Comparison of ENCODE assay signal across 13 cellular contexts in the genomic region with DNA sequence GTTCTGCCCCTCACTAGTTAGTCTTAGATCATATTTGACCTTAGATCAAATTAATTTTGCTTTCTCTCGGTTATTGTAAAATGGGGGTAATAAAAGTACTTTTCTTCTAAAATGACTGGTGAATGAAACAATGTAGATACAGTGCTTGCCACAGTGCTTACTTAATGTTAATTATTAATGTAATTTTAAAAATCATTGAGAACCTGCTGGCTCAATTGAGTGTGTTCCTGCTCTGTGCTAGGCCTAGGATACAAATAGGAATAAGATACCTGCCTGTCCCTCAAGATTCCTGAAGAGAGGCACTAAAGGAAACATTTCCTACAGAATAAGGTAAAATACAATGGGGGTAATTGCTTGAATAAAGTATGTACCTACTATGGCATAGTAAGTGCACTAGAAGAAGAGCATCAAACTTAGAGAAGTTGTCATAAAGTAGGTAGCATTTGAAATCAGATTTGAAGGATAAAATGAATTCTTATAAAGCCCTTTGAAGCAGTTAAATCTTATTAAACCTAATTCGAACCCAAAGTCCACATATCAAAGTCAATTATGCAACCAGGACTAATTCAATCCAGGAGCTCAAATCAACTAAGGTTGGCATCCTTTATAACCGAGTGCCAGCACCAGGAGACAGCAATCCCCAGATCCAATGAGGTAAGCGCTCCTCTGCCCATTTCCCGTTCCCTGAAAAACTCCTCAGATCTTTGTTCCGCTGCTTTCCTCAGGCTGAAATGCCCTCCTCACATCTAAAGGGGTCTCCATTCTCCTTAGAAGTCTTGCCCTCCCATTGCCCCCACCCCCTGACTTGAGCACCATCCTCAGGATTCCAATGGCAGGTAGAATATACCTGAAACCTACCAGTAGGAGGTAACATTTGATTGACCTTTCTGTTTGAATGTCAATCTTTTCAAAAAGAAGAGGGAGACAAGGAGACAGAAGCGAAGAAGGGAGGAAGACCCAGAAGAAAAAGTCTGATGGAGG.
"Had no signal": no experiment of that assay in that cellular context is flagged by ENCODE, and none has a peak within 500 bp of the region (broad histone marks: within the 10 kb centered on the region; RNA-seq: fewer than 3 reads in every experiment).

No MANE protein-coding gene starts in this region.

- H3K4me3 Mint-ChIP-seq: activated CD4-positive, alpha-beta T cell treated with anti-CD3 and anti-CD28 coated beads for 36 hours; activated CD8-positive, alpha-beta T cell treated with anti-CD3 and anti-CD28 coated beads for 36 hours; activated naive CD8-positive, alpha-beta T cell treated with anti-CD3 and anti-CD28 coated beads, Interleukin-2, amount 50 U/mL, for 24 hours; immature natural killer cell; nephron progenitor cell; stimulated activated naive CD8-positive, alpha-beta T cell treated with anti-CD3 and anti-CD28 coated beads, Interleukin-15, Interleukin-2, amounts not matched to agents 100 ng/mL and 50 ng/mL, for 24 hours had no signal

- H3K27ac ChIP-seq: cardiac muscle cell had no signal

- H3K4me3 ChIP-seq: cardiac muscle cell had no signal

- H3K27ac Mint-ChIP-seq: activated CD4-positive, alpha-beta T cell treated with anti-CD3 and anti-CD28 coated beads for 36 hours; activated CD8-positive, alpha-beta T cell treated with anti-CD3 and anti-CD28 coated beads for 36 hours; activated naive CD8-positive, alpha-beta T cell treated with anti-CD3 and anti-CD28 coated beads, Interleukin-2, amount 50 U/mL, for 24 hours; stimulated activated naive CD8-positive, alpha-beta T cell treated with anti-CD3 and anti-CD28 coated beads, Interleukin-15, Interleukin-2, amounts not matched to agents 100 ng/mL and 50 ng/mL, for 24 hours had no signal

- H3K36me3 ChIP-seq: cardiac muscle cell had no signal

- H3K27me3 ChIP-seq: cardiac muscle cell had no signal

- H3K27me3 Mint-ChIP-seq: activated CD4-positive, alpha-beta T cell treated with anti-CD3 and anti-CD28 coated beads for 36 hours; activated CD8-positive, alpha-beta T cell treated with anti-CD3 and anti-CD28 coated beads for 36 hours; activated naive CD8-positive, alpha-beta T cell treated with anti-CD3 and anti-CD28 coated beads, Interleukin-2, amount 50 U/mL, for 24 hours; stimulated activated naive CD8-positive, alpha-beta T cell treated with anti-CD3 and anti-CD28 coated beads, Interleukin-15, Interleukin-2, amounts not matched to agents 100 ng/mL and 50 ng/mL, for 24 hours had no signal

- ATAC-seq: activated CD4-positive, alpha-beta T cell treated with anti-CD3 and anti-CD28 coated beads for 36 hours; activated CD8-positive, alpha-beta T cell treated with anti-CD3 and anti-CD28 coated beads for 36 hours; activated naive CD8-positive, alpha-beta T cell treated with anti-CD3 and anti-CD28 coated beads, Interleukin-2, amount 50 U/mL, for 24 hours; left colon had no signal

- H3K9me3 Mint-ChIP-seq: activated CD8-positive, alpha-beta T cell treated with anti-CD3 and anti-CD28 coated beads for 36 hours; activated naive CD8-positive, alpha-beta T cell treated with anti-CD3 and anti-CD28 coated beads, Interleukin-2, amount 50 U/mL, for 24 hours; immature natural killer cell; nephron progenitor cell; stimulated activated naive CD8-positive, alpha-beta T cell treated with anti-CD3 and anti-CD28 coated beads, Interleukin-15, Interleukin-2, amounts not matched to agents 100 ng/mL and 50 ng/mL, for 24 hours had no signal

- DNase-seq: activated CD4-positive, alpha-beta T cell treated with anti-CD3 and anti-CD28 coated beads for 36 hours; activated CD8-positive, alpha-beta memory T cell treated with anti-CD3 and anti-CD28 coated beads, Interleukin-2, amount 50 U/mL, for 48 hours; activated CD8-positive, alpha-beta T cell treated with anti-CD3 and anti-CD28 coated beads for 36 hours; activated naive CD8-positive, alpha-beta T cell treated with anti-CD3 and anti-CD28 coated beads, Interleukin-2, amount 50 U/mL, for 24 hours; hippocampal formation; immature natural killer cell; left colon; nephron progenitor cell; stimulated activated CD4-positive, alpha-beta T cell treated with anti-CD3 and anti-CD28 coated beads, Interleukin-4, amount 100 ng/mL, for 1 hour; stimulated activated CD8-positive, alpha-beta memory T cell treated with anti-CD3 and anti-CD28 coated beads, Interleukin-4, amount 100 ng/mL, for 48 hours; T-helper 9 cell had no signal
